Comparison of ENCODE assay signal across 1 cellular context in the genomic region with DNA sequence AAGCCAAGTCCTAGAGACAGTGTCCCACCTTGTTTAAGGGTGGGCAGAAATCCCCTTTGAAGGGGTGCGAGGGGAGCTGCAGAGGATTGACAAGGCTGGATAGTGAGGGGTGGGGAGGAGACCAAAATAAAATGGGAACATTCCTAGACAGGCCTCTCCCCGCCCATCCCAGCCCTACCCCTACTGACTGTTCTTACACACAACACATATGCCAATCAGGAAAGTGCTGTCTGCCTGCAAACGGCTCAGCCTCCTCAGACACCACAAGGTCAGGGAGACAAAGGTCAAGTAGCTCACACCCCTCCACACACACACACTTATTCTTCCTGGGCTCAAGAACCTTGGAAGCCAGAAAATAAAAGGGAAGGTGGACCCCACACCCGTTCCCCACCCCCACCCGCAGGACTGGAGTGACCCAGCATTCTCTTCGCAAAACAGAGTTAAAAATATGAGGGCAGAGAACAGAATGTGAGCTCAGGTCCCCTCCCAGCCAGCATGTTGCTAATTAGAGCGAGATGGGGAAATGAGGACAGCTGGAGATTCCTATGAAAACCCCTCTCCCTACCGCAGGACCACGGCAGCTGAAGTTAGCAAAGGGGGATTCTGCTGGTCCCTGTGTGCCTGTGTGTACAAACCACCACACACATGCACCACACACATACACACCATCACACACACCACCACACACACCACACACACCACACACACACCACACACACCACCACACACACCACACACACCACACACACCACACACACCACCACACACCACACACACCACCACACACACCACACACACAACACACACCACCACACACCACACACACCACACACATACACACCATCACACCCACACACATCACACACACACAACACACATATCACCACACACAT.
TF ChIP-seq lines count a peak whose summit lies in the region.

No MANE protein-coding gene starts in this region.

TF ChIP-seq in K562, 482 proteins besides CTCF, POLR2A, EP300 and RAD21 (continued from another document):
- TF ChIP-seq, protein P1, sequence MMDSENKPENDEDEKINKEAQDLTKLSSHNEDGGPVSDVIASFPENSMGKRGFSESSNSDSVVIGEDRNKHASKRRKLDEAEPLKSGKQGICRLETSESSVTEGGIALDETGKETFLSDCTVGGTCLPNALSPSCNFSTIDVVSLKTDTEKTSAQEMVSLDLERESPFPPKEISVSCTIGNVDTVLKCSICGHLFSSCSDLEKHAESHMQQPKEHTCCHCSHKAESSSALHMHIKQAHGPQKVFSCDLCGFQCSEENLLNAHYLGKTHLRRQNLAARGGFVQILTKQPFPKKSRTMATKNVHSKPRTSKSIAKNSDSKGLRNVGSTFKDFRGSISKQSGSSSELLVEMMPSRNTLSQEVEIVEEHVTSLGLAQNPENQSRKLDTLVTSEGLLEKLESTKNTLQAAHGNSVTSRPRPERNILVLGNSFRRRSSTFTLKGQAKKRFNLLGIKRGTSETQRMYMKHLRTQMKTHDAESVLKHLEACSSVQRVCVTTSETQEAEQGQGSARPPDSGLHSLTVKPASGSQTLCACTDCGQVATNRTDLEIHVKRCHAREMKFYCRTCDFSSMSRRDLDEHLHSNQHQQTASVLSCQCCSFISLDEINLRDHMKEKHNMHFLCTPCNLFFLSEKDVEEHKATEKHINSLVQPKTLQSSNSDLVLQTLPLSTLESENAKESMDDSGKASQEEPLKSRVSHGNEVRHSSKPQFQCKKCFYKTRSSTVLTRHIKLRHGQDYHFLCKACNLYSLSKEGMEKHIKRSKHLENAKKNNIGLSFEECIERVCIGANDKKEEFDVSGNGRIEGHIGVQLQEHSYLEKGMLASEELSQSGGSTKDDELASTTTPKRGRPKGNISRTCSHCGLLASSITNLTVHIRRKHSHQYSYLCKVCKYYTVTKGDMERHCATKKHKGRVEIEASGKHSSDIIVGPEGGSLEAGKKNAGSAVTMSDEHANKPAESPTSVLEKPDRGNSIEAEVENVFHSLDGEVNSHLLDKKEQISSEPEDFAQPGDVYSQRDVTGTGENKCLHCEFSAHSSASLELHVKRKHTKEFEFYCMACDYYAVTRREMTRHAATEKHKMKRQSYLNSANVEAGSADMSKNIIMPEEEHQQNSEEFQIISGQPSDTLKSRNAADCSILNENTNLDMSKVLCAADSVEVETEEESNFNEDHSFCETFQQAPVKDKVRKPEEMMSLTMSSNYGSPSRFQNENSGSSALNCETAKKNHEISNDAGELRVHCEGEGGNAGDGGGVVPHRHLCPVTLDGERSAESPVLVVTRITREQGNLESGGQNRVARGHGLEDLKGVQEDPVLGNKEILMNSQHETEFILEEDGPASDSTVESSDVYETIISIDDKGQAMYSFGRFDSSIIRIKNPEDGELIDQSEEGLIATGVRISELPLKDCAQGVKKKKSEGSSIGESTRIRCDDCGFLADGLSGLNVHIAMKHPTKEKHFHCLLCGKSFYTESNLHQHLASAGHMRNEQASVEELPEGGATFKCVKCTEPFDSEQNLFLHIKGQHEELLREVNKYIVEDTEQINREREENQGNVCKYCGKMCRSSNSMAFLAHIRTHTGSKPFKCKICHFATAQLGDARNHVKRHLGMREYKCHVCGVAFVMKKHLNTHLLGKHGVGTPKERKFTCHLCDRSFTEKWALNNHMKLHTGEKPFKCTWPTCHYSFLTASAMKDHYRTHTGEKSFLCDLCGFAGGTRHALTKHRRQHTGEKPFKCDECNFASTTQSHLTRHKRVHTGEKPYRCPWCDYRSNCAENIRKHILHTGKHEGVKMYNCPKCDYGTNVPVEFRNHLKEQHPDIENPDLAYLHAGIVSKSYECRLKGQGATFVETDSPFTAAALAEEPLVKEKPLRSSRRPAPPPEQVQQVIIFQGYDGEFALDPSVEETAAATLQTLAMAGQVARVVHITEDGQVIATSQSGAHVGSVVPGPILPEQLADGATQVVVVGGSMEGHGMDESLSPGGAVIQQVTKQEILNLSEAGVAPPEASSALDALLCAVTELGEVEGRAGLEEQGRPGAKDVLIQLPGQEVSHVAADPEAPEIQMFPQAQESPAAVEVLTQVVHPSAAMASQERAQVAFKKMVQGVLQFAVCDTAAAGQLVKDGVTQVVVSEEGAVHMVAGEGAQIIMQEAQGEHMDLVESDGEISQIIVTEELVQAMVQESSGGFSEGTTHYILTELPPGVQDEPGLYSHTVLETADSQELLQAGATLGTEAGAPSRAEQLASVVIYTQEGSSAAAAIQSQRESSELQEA (IDR thresholded peaks at IDR 0.05; ENCODE audit: low read depth): no peak
- TF ChIP-seq E2F3 (CRISPR knock-in tag; IDR thresholded peaks at IDR 0.05) (no peak), NELFE (IDR thresholded peaks at IDR 0.05; ENCODE audit: insufficient read depth, insufficient read length) (no peak), ZNF133 (CRISPR knock-in tag; IDR thresholded peaks at IDR 0.05) (no peak), TCFL5 (CRISPR knock-in tag; conservative IDR thresholded peaks at IDR 0.05) (no peak), ELF2 (CRISPR knock-in tag; IDR thresholded peaks at IDR 0.05) (no peak), NRF1 (conservative IDR thresholded peaks at IDR 0.05 in 1 of 2, IDR thresholded peaks at IDR 0.05 in 1 of 2) (no peak), BRF1 (IDR thresholded peaks at IDR 0.05; ENCODE audit: borderline replicate concordance, extremely low read depth, insufficient read length) (no peak), DNMT1 (IDR thresholded peaks at IDR 0.05) (no peak), SAFB (IDR thresholded peaks at IDR 0.05; ENCODE audit: borderline replicate concordance, low read depth, low read length) (no peak), SMC3 (conservative IDR thresholded peaks at IDR 0.05; ENCODE audit: insufficient read depth, low read depth, low read length) (no peak), POLR2AphosphoS2 (IDR thresholded peaks at IDR 0.05; ENCODE audit: low read length) (no peak), WHSC1 (IDR thresholded peaks at IDR 0.05; ENCODE audit: low read length) (no peak)
- TF ChIP-seq, protein P2, sequence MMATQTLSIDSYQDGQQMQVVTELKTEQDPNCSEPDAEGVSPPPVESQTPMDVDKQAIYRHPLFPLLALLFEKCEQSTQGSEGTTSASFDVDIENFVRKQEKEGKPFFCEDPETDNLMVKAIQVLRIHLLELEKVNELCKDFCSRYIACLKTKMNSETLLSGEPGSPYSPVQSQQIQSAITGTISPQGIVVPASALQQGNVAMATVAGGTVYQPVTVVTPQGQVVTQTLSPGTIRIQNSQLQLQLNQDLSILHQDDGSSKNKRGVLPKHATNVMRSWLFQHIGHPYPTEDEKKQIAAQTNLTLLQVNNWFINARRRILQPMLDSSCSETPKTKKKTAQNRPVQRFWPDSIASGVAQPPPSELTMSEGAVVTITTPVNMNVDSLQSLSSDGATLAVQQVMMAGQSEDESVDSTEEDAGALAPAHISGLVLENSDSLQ (IDR thresholded peaks at IDR 0.05): no peak
- TF ChIP-seq, protein P3, sequence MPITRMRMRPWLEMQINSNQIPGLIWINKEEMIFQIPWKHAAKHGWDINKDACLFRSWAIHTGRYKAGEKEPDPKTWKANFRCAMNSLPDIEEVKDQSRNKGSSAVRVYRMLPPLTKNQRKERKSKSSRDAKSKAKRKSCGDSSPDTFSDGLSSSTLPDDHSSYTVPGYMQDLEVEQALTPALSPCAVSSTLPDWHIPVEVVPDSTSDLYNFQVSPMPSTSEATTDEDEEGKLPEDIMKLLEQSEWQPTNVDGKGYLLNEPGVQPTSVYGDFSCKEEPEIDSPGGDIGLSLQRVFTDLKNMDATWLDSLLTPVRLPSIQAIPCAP (CRISPR knock-in tag; IDR thresholded peaks at IDR 0.05; ENCODE audit: borderline replicate concordance): no peak
TF ChIP-seq in K562: peak in this region for 0.
